In genomic region chr15:63870403-63871209, GRCh38 we compare ENCODE assay signal across 10 cellular contexts. TPM values are rescaled to one million over a fixed set of nuclear protein-coding genes. Genes with fewer than 3 reads are reported as not detected.
DNase-seq lines count a peak whose midpoint lies in the region; ATAC-seq lines count a peak whose summit lies in the region.
"Had no signal": no experiment of that assay in that cellular context is flagged by ENCODE, and none has a peak within 500 bp of the region (broad histone marks: within the 10 kb centered on the region; RNA-seq: fewer than 3 reads in every experiment).

No MANE protein-coding gene starts in this region.

- no peak overlapping the region for H3K27ac Mint-ChIP-seq in activated CD4-positive, alpha-beta T cell treated with anti-CD3 and anti-CD28 coated beads for 36 hours
- no peak overlapping the region for H3K27ac Mint-ChIP-seq in activated CD4-positive, alpha-beta T cell treated with anti-CD3 and anti-CD28 coated beads, Interleukin-2, amount 10 ng/mL, durations not matched to agents 24 days and 14 days
- peak overlapping the region; percentile 22 for H3K27ac Mint-ChIP-seq in activated naive CD8-positive, alpha-beta T cell

- CTCF ChIA-PET in activated CD4-positive, alpha-beta T cell treated with anti-CD3 and anti-CD28 coated beads for 36 hours (lab: Charles Lee) = interaction anchor here (0.5 to 3.4 kb wide), 6 partner anchors 11 to 88 kb away, joined by 3 to 17 read pairs (median 4); no protein-coding TSS in a partner anchor

- no peaks in the 10 kb centered on the region for H3K9me3 Mint-ChIP-seq in activated CD4-positive, alpha-beta T cell treated with anti-CD3 and anti-CD28 coated beads for 36 hours (ENCODE audit: low read depth)
- H3K9me3 Mint-ChIP-seq in activated CD4-positive, alpha-beta T cell treated with anti-CD3 and anti-CD28 coated beads, Interleukin-2, amount 10 ng/mL, durations not matched to agents 24 days and 14 days = peaks cover 6% of the 10 kb centered on the region
- no peaks in the 10 kb centered on the region for H3K9me3 Mint-ChIP-seq in activated naive CD8-positive, alpha-beta T cell (ENCODE audit: low read depth)

- H3K4me1 Mint-ChIP-seq in activated CD4-positive, alpha-beta T cell treated with anti-CD3 and anti-CD28 coated beads for 36 hours = peaks cover 24% of the 10 kb centered on the region
- peaks cover 19% of the 10 kb centered on the region for H3K4me1 Mint-ChIP-seq in activated CD4-positive, alpha-beta T cell treated with anti-CD3 and anti-CD28 coated beads, Interleukin-2, amount 10 ng/mL, durations not matched to agents 24 days and 14 days
- peaks cover 21% of the 10 kb centered on the region for H3K4me1 Mint-ChIP-seq in activated naive CD8-positive, alpha-beta T cell (ENCODE audit: low read depth)

- no peaks in the 10 kb centered on the region for H3K27me3 Mint-ChIP-seq in activated CD4-positive, alpha-beta T cell treated with anti-CD3 and anti-CD28 coated beads for 36 hours
- no peaks in the 10 kb centered on the region for H3K27me3 Mint-ChIP-seq in activated CD4-positive, alpha-beta T cell treated with anti-CD3 and anti-CD28 coated beads, Interleukin-2, amount 10 ng/mL, durations not matched to agents 24 days and 14 days
- no peaks in the 10 kb centered on the region for H3K27me3 Mint-ChIP-seq in activated naive CD8-positive, alpha-beta T cell

- POLR2A ChIA-PET in activated CD4-positive, alpha-beta T cell treated with anti-CD3 and anti-CD28 coated beads for 36 hours (lab: Charles Lee) = interaction anchor here (0.7 to 0.9 kb wide), 2 partner anchors 11 to 38 kb away, joined by 3 to 5 read pairs; no protein-coding TSS in a partner anchor

- intact Hi-C loops in activated CD4-positive, alpha-beta T cell treated with anti-CD3 and anti-CD28 coated beads for 36 hours (cut with DNase I, micrococcal nuclease) = no loop called here
- intact Hi-C loops in activated CD4-positive, alpha-beta T cell treated with anti-CD3 and anti-CD28 coated beads, Interleukin-2, amount 10 ng/mL, durations not matched to agents 24 days and 14 days (cut with micrococcal nuclease) = loop anchor here (1.0 kb wide), 2 partner anchors 22 to 36 kb away; no protein-coding TSS in a partner anchor

- DNase-seq in activated CD4-positive, alpha-beta T cell treated with anti-CD3 and anti-CD28 coated beads for 36 hours = no peak
- no peak for DNase-seq in activated CD4-positive, alpha-beta T cell treated with anti-CD3 and anti-CD28 coated beads, Interleukin-2, amount 10 ng/mL, durations not matched to agents 24 days and 14 days
- DNase-seq in iPS DF 19.7 (ENCODE audit: low read depth, low spot score) (peak; percentile 38), stromal cell of bone marrow (ENCODE audit: low read depth) (peak; percentile 79), GF-D8 (lab: John Stamatoyannopoulos, UW) (no peak), NCI-H2196 (lab: John Stamatoyannopoulos, UW; ENCODE audit: unreplicated experiment) (no peak)
- DNase-seq: amygdala, BE2C had no signal

- ATAC-seq in activated CD4-positive, alpha-beta T cell treated with anti-CD3 and anti-CD28 coated beads for 36 hours = peak; percentile 17
- no peak for ATAC-seq in HG03432 (IDR thresholded peaks at IDR 0.05; ENCODE audit: unreplicated experiment)

- H3K4me3 Mint-ChIP-seq in activated CD4-positive, alpha-beta T cell treated with anti-CD3 and anti-CD28 coated beads for 36 hours = no peak overlapping the region
- no peak overlapping the region for H3K4me3 Mint-ChIP-seq in activated CD4-positive, alpha-beta T cell treated with anti-CD3 and anti-CD28 coated beads, Interleukin-2, amount 10 ng/mL, durations not matched to agents 24 days and 14 days
- no peak overlapping the region for H3K4me3 Mint-ChIP-seq in activated naive CD8-positive, alpha-beta T cell

- H3K36me3 Mint-ChIP-seq in activated CD4-positive, alpha-beta T cell treated with anti-CD3 and anti-CD28 coated beads for 36 hours (ENCODE audit: low read depth) = no peaks in the 10 kb centered on the region
- peaks cover 2% of the 10 kb centered on the region for H3K36me3 Mint-ChIP-seq in activated CD4-positive, alpha-beta T cell treated with anti-CD3 and anti-CD28 coated beads, Interleukin-2, amount 10 ng/mL, durations not matched to agents 24 days and 14 days (ENCODE audit: low read depth)
- H3K36me3 Mint-ChIP-seq in activated naive CD8-positive, alpha-beta T cell = peaks cover 4% of the 10 kb centered on the region

RNA-seq across cellular contexts. Expression of gene HERC1, which starts 36.9 kb away (rescaled TPM):
- 10 to 100 TPM; 62.8 to 66.0 TPM for total RNA-seq in activated CD4-positive, alpha-beta T cell treated with anti-CD3 and anti-CD28 coated beads for 36 hours
- total RNA-seq in activated CD4-positive, alpha-beta T cell treated with anti-CD3 and anti-CD28 coated beads, Interleukin-2, amount 10 ng/mL, durations not matched to agents 24 days and 14 days = 69.8 and 78.3 TPM in 2 replicates

Comparison
In these comparisons a context has a peak if more than half of its experiments do, and no peak if none do; other contexts are left out.
1. DNase-seq: peak in iPS DF 19.7 (single experiment) and stromal cell of bone marrow (single experiment); none in activated CD4-positive, alpha-beta T cell treated with anti-CD3 and anti-CD28 coated beads for 36 hours (single experiment), activated CD4-positive, alpha-beta T cell treated with anti-CD3 and anti-CD28 coated beads, Interleukin-2, amount 10 ng/mL, durations not matched to agents 24 days and 14 days (single experiment), GF-D8 (single experiment) and NCI-H2196 (single experiment).